In genomic region chr7:101733713-101734475, GRCh38 we compare ENCODE assay signal across 1 cellular context.
TF ChIP-seq lines count a peak whose summit lies in the region.

No MANE protein-coding gene starts in this region.

TF ChIP-seq in SK-N-SH, 30 proteins besides CTCF, POLR2A, EP300 and RAD21 (continued from another document):
- TF ChIP-seq IRF3 (IDR thresholded peaks at IDR 0.05; ENCODE audit: low read depth, low read length) (no peak), ELF1 (IDR thresholded peaks at IDR 0.05) (no peak), GATA2 (CRISPR knock-in tag; IDR thresholded peaks at IDR 0.05) (no peak)
